In genomic region chr12:57008113-57008687, GRCh38 we compare ENCODE assay signal across 8 cellular contexts. TPM values are rescaled to one million over a fixed set of nuclear protein-coding genes. Genes with fewer than 3 reads are reported as not detected.
DNase-seq lines count a peak whose midpoint lies in the region; ATAC-seq and TF ChIP-seq lines count a peak whose summit lies in the region.

No MANE protein-coding gene starts in this region.

- H3K27me3 ChIP-seq in heart left ventricle (peaks cover 0 to 4% (median 0%) of the 10 kb centered on the region in 9 donors), neural progenitor cell (no peaks in the 10 kb centered on the region)

- peaks cover 0 to 18% (median 15%) of the 10 kb centered on the region in 9 donors for H3K36me3 ChIP-seq in heart left ventricle
- no peaks in the 10 kb centered on the region for H3K36me3 ChIP-seq in neural progenitor cell

- no peak overlapping the region for H3K4me3 ChIP-seq in heart left ventricle
- H3K4me3 ChIP-seq in NB4 (ENCODE audit: low read depth, low read length) = no peak overlapping the region
- H3K4me3 ChIP-seq in neural progenitor cell = no peak overlapping the region

- H3K27me3 Mint-ChIP-seq in neural progenitor cell (ENCODE audit: insufficient read depth, low read depth) = peaks cover 6% of the 10 kb centered on the region

- H3K27ac ChIP-seq in heart left ventricle = peak overlapping the region in 1 of 12 donors; percentile 53
- no peak overlapping the region for H3K27ac ChIP-seq in neural progenitor cell

- TF ChIP-seq CTCF in heart left ventricle (IDR thresholded peaks at IDR 0.05) (peak; percentile 25 to 64 (median 40)), NB4 (IDR thresholded peaks at IDR 0.05; ENCODE audit: low read depth, low read length) (peak; percentile 82), neural progenitor cell (IDR thresholded peaks at IDR 0.05) (peak; percentile 61)

- H3K4me1 ChIP-seq in heart left ventricle (peaks cover 0 to 26% (median 14%) of the 10 kb centered on the region in 12 donors), neural progenitor cell (peaks cover 7% of the 10 kb centered on the region)

- no peaks in the 10 kb centered on the region for H3K9me3 Mint-ChIP-seq in neural progenitor cell

- H3K27ac Mint-ChIP-seq in neural progenitor cell = no peak overlapping the region

- H3K4me2 ChIP-seq in neural progenitor cell = no peak overlapping the region

- peaks cover 30% of the 10 kb centered on the region for H3K79me2 ChIP-seq in neural progenitor cell (ENCODE audit: low read depth)

- TF ChIP-seq POLR2A in heart left ventricle (IDR thresholded peaks at IDR 0.05) (no peak), NB4 (IDR thresholded peaks at IDR 0.05; ENCODE audit: extremely low read depth, insufficient read length) (no peak), erythroblast (IDR thresholded peaks at IDR 0.05; ENCODE audit: low read length) (no peak)

- H3K36me3 Mint-ChIP-seq in neural progenitor cell = peaks cover 14% of the 10 kb centered on the region

- peaks cover 8% of the 10 kb centered on the region for H3F3A ChIP-seq in neural progenitor cell (ENCODE audit: low read depth)

- H2AFZ ChIP-seq in neural progenitor cell (replicated peaks) = no peak overlapping the region

- 33 to 62% (median 57%) methylated on average over 1 of the region's 1 CpG for WGBS in heart left ventricle, 4 donors

- ATAC-seq in heart left ventricle (peak in 1 of 4 donors; percentile 31), Right ventricle myocardium inferior (no peak), GM21528 (IDR thresholded peaks at IDR 0.05; ENCODE audit: low FRiP score, unreplicated experiment) (no peak)

- intact Hi-C loops in heart left ventricle (cut with DNase I) = loop anchor here in 8 of 10 donors (1.0 to 10.0 kb wide), 8 partner anchors 54 to 251 kb away; partner anchors contain the start of gene STAT6 (in 5 of the 8)
- intact Hi-C loops in Right ventricle myocardium inferior (cut with DNase I) = loop anchor here (5.0 kb wide), 1 partner anchor 104 kb away; the partner anchor contains the start of gene STAT6

- H3K9me3 ChIP-seq in heart left ventricle = no peaks in the 10 kb centered on the region
- H3K9me3 ChIP-seq in neural progenitor cell (ENCODE audit: low read depth) = no peaks in the 10 kb centered on the region

- DNase-seq in heart left ventricle (no peak), Right ventricle myocardium inferior (ENCODE audit: missing footprints) (no peak), NB4 (ENCODE audit: low read depth) (peak; percentile 84), SKM-1 (lab: John Stamatoyannopoulos, UW; ENCODE audit: unreplicated experiment) (peak; percentile 28), erythroblast (lab: John Stamatoyannopoulos, UW) (peak; percentile 74 to 80), neural progenitor cell (ENCODE audit: low spot score) (peak; percentile 61)
- DNase-seq in activated CD8-positive, alpha-beta memory T cell treated with anti-CD3 and anti-CD28 coated beads, Interleukin-2, amount 50 U/mL, for 48 hours = no peak

- no peak overlapping the region for H3K9ac ChIP-seq in neural progenitor cell

- peak overlapping the region; percentile 42 for H3K4me3 Mint-ChIP-seq in neural progenitor cell

- H3K4me1 Mint-ChIP-seq in neural progenitor cell = peaks cover 13% of the 10 kb centered on the region

- H4K20me1 ChIP-seq in neural progenitor cell (ENCODE audit: low read depth) = peaks cover 23% of the 10 kb centered on the region

RNA-seq across cellular contexts. Expression of gene ZBTB39, which starts 1.9 kb away (rescaled TPM):
- total RNA-seq in heart left ventricle (1 to 10 TPM; 2.7 to 4.5 (median 3.6) TPM), Right ventricle myocardium inferior (3.3 TPM), neural progenitor cell (ENCODE audit: low replicate concordance) (21.1 and 29.7 TPM in 2 replicates)
- polyA plus RNA-seq in heart left ventricle = 1 to 10 TPM; 1.5 to 2.6 TPM

RNA-seq across cellular contexts. Expression of gene TAC3, which starts 8.1 kb away (rescaled TPM):
- total RNA-seq in heart left ventricle (not detected), Right ventricle myocardium inferior (not detected), neural progenitor cell (ENCODE audit: low replicate concordance) (6.0 and 13.8 TPM in 2 replicates)
- polyA plus RNA-seq in heart left ventricle = not detected

RNA-seq across cellular contexts. Expression of gene MYO1A, which starts 41.7 kb away (rescaled TPM):
- total RNA-seq in heart left ventricle (under 1 TPM in 3 of 9 donors, not detected in 6; 0.06 to 0.77 (median 0.45) TPM), Right ventricle myocardium inferior (not detected), neural progenitor cell (ENCODE audit: low replicate concordance) (0.19 TPM in 1 of 2 replicates, not detected in the other)
- under 1 TPM in 1 of 2 donors, not detected in 1; 0.19 TPM for polyA plus RNA-seq in heart left ventricle

RNA-seq across cellular contexts. Expression of gene RDH16, which starts 50.8 kb away (rescaled TPM):
- total RNA-seq in heart left ventricle (under 1 TPM in 7 of 9 donors, not detected in 2; 0.08 to 0.54 (median 0.16) TPM), Right ventricle myocardium inferior (not detected), neural progenitor cell (ENCODE audit: low replicate concordance) (1.2 and 2.3 TPM in 2 replicates)
- polyA plus RNA-seq in heart left ventricle = under 1 TPM; 0.06 to 0.27 TPM

Comparison
In these comparisons a context has a peak if more than half of its experiments do, and no peak if none do; other contexts are left out.
1. DNase-seq: peak in NB4 (single experiment), SKM-1 (single experiment), erythroblast (2 of 2) and neural progenitor cell (single experiment); none in heart left ventricle (0 of 5), Right ventricle myocardium inferior (single experiment) and activated CD8-positive, alpha-beta memory T cell treated with anti-CD3 and anti-CD28 coated beads, Interleukin-2, amount 50 U/mL, for 48 hours (single experiment).
2. Peak in every context shown above with its lines, with median percentiles within 50 percentile points of each other: CTCF ChIP-seq.